ENCODE assay signal across 27 cellular contexts in the genomic region with DNA sequence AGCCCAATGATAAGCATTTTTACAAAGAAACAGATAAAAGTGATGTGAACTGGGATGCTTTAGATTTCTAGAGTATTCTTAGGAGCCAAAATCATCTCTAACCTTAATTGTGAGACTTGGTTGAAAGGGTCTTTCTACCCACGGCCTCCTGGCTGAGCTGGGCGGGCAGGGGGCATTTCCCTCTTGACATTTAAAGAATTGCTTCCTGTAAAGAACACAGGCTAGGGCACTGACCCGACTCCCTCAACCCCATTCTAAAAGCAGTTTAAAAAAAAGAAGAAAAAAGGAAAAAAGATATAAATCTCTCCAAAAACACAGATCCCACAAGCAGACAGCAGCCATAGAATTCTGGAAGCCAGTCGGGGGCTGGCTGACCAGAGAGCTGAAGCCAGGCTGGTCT.
DNase-seq lines count a peak whose midpoint lies in the region; ATAC-seq, FAIRE-seq and TF ChIP-seq lines count a peak whose summit lies in the region.
"Had no signal": no experiment of that assay in that cellular context is flagged by ENCODE, and none has a peak within 500 bp of the region (broad histone marks: within the 10 kb centered on the region; RNA-seq: fewer than 3 reads in every experiment).

No MANE protein-coding gene starts in this region.

- H4K20me1 ChIP-seq in BLaER1 (peaks cover 87% of the 10 kb centered on the region), K562 (replicated peaks; ENCODE audit: control insufficient read depth, insufficient read depth, low read length) (peaks cover 15% of the 10 kb centered on the region; the same call in 1 of the 2 replicates)

- WGBS in K562 (ENCODE audit: insufficient coverage, low coverage, missing lambda C conversion rate), result 65% methylated on average over 3 of the region's 4 CpGs
- WGBS in mesendoderm (ENCODE audit: extremely low coverage, insufficient coverage, low lambda C conversion rate), result no CpG with 5 or more reads among the region's 4 CpGs
- WGBS in sigmoid colon, 2 donors, result 58 to 79% methylated on average over 4 of the region's 4 CpGs

- H3K27me3 ChIP-seq in BLaER1, result no peaks in the 10 kb centered on the region
- no peaks in the 10 kb centered on the region for H3K27me3 ChIP-seq in K562 (ENCODE audit: control insufficient read depth in 2 of 2, insufficient read depth in 2 of 2, low read length in 2 of 2)
- no peaks in the 10 kb centered on the region for H3K27me3 ChIP-seq in mesendoderm (ENCODE audit: insufficient read depth, low read length, poor library complexity)
- no peaks in the 10 kb centered on the region for H3K27me3 ChIP-seq in sigmoid colon
- H3K27me3 ChIP-seq: MG63, upper lobe of left lung had no signal

- H2BK15ac ChIP-seq in mesendoderm (replicated peaks; ENCODE audit: low read depth), result no peak overlapping the region

- H3K9me1 ChIP-seq in K562 (ENCODE audit: control insufficient read depth, insufficient read depth, low read length), result peaks cover 2% of the 10 kb centered on the region

- POLR2A ChIA-PET in K562 (lab: Yijun Ruan, JAX), result interaction anchor here (1.0 to 1.2 kb wide), 2 partner anchors 14 to 189 kb away, joined by 3 read pairs; partner anchors contain the start of gene HDAC4

- H3K79me1 ChIP-seq in mesendoderm (ENCODE audit: low read length), result peaks cover 17% of the 10 kb centered on the region

- FAIRE-seq in K562 (lab: Jason Lieb, UNC), result no peak
- FAIRE-seq: astrocyte had no signal

- no peak overlapping the region for H3K18ac ChIP-seq in mesendoderm (ENCODE audit: low read length)

- no peak overlapping the region for H3K4me3 ChIP-seq in BLaER1
- H3K4me3 ChIP-seq in K562, result no peak overlapping the region
- no peak overlapping the region for H3K4me3 ChIP-seq in mesendoderm (ENCODE audit: low read length)
- H3K4me3 ChIP-seq in sigmoid colon, result no peak overlapping the region
- H3K4me3 ChIP-seq: MG63, skin epidermis, upper lobe of left lung had no signal

- no peak overlapping the region for H2AFZ ChIP-seq in K562 (ENCODE audit: low read depth, low read length)

- peaks cover 13% of the 10 kb centered on the region for H3K79me2 ChIP-seq in K562 (ENCODE audit: control insufficient read depth, insufficient read depth, low read length)
- peaks cover 5% of the 10 kb centered on the region for H3K79me2 ChIP-seq in mesendoderm (ENCODE audit: control insufficient read depth, insufficient read depth, low read length)

- H4K8ac ChIP-seq in mesendoderm (ENCODE audit: low read depth, low read length), result no peak overlapping the region

- TF ChIP-seq EP300 in K562 (IDR thresholded peaks at IDR 0.05; ENCODE audit: low read length) (no peak), sigmoid colon (IDR thresholded peaks at IDR 0.05) (no peak)

- H3K23ac ChIP-seq in mesendoderm (ENCODE audit: low read length), result peak overlapping the region; percentile 95

- CTCF ChIA-PET in K562 (lab: Yijun Ruan, JAX; ENCODE audit: low intra/inter-chr PET ratio), result no interaction called here

- no peak for DNase-seq in K562 (ENCODE audit: extremely low read depth in 1 of 4, low spot score in 3 of 4)
- no peak for DNase-seq in mesendoderm
- no peak for DNase-seq in sigmoid colon
- no peak for DNase-seq in putamen (ENCODE audit: low spot score)
- DNase-seq in DMS53 treated with DMSO at 0.1 percent for 48 hours (lab: John Stamatoyannopoulos, UW; ENCODE audit: unreplicated experiment), result no peak
- no peak for DNase-seq in NCI-H2171 (lab: John Stamatoyannopoulos, UW)
- DNase-seq: activated CD8-positive, alpha-beta T cell treated with anti-CD3 and anti-CD28 coated beads for 36 hours; activated naive CD4-positive, alpha-beta T cell treated with Interleukin-2 at 50 U/mL for 16 hours; activated T-cell treated with anti-CD3 and anti-CD28 coated beads for 4 hours; cerebellar nuclear complex; EL; H7; left cardiac atrium; MG63; midbrain; NCI-H1417 treated with DMSO at 0.1 percent for 48 hours; NCI-H510A; SIG-M5; stimulated activated CD4-positive, alpha-beta T cell treated with anti-CD3 and anti-CD28 coated beads, Interleukin-1b, Interleukin-23, amount 100 ng/mL, for 48 hours had no signal

- in situ Hi-C loops in K562 (cut with MboI), result no loop called here

- H4K5ac ChIP-seq in mesendoderm (ENCODE audit: low read length), result no peak overlapping the region

- peaks cover 54% of the 10 kb centered on the region for H3K4me1 ChIP-seq in BLaER1
- peaks cover 20 to 33% of the 10 kb centered on the region in 2 experiments; a peak in 4 of 5 replicates for H3K4me1 ChIP-seq in K562 (replicated peaks in 1 of 2; ENCODE audit: control insufficient read depth in 2 of 2, insufficient read depth in 2 of 2, low read length in 2 of 2)
- peaks cover 20% of the 10 kb centered on the region for H3K4me1 ChIP-seq in mesendoderm (ENCODE audit: control insufficient read depth, low read depth, low read length)
- peaks cover 0 to 91% (median 68%) of the 10 kb centered on the region in 4 donors for H3K4me1 ChIP-seq in sigmoid colon

- H2BK120ac ChIP-seq in mesendoderm (ENCODE audit: low read depth, low read length), result no peak overlapping the region

- no TSS peak for BruUV-seq in K562 (replicated peaks; lab: Mats Ljungman, UMichigan)

- no peak for TF ChIP-seq POLR2A in K562 (conservative IDR thresholded peaks at IDR 0.05)
- TF ChIP-seq POLR2A in sigmoid colon (IDR thresholded peaks at IDR 0.05), result no peak

- H3K9me3 ChIP-seq in BLaER1, result no peaks in the 10 kb centered on the region
- H3K9me3 ChIP-seq in K562 (replicated peaks; ENCODE audit: control insufficient read depth, insufficient read depth, low read depth, low read length), result no peaks in the 10 kb centered on the region
- no peaks in the 10 kb centered on the region for H3K9me3 ChIP-seq in sigmoid colon
- H3K9me3 ChIP-seq: MG63, upper lobe of left lung had no signal

- peak overlapping the region; percentile 37 for H3K4me2 ChIP-seq in BLaER1
- H3K4me2 ChIP-seq in K562 (ENCODE audit: insufficient read depth, low read length), result peak overlapping the region; percentile 52; the same call in 1 of the 2 replicates
- no peak overlapping the region for H3K4me2 ChIP-seq in mesendoderm (ENCODE audit: low read length)

- no peak overlapping the region for H2AK5ac ChIP-seq in mesendoderm (ENCODE audit: low read length)

- intact Hi-C loops in K562 (cut with micrococcal nuclease), result no loop called here
- intact Hi-C loops in sigmoid colon (cut with DNase I), result no loop called here

- ATAC-seq in K562 (no peak), HG03565 (IDR thresholded peaks at IDR 0.05; ENCODE audit: unreplicated experiment) (no peak)
- ATAC-seq: activated CD4-positive, CD25-positive, alpha-beta regulatory T cell treated with anti-CD3 and anti-CD28 coated beads, Interleukin-2, amount 50 U/mL, for 24 hours; activated CD8-positive, alpha-beta T cell treated with anti-CD3 and anti-CD28 coated beads for 36 hours; Panc1; stimulated activated memory B cell treated with anti-CD40 and anti-IgM and Interleukin-4, amounts not matched to agents 10 μg/mL and 1 μg/mL and 100 μg/mL, for 72 hours had no signal

- no peak overlapping the region for H2BK5ac ChIP-seq in mesendoderm (ENCODE audit: low read length)

- no peak for TF ChIP-seq RAD21 in K562 (CRISPR knock-in tag; conservative IDR thresholded peaks at IDR 0.05 in 1 of 2, IDR thresholded peaks at IDR 0.05 in 1 of 2)

- H3K27ac ChIP-seq in BLaER1 (no peak overlapping the region), K562 (ENCODE audit: extremely low read depth, low read depth, low read length) (no peak overlapping the region), mesendoderm (ENCODE audit: low read depth, low read length) (no peak overlapping the region), sigmoid colon (peak overlapping the region; percentile 10 to 70 (median 46))
- H3K27ac ChIP-seq: upper lobe of left lung had no signal

- TF ChIP-seq CTCF in K562 (IDR thresholded peaks at IDR 0.05 in 2 of 3, conservative IDR thresholded peaks at IDR 0.05 in 1 of 3; ENCODE audit: insufficient read depth in 2 of 3, low read depth in 1 of 3, low read length in 3 of 3) (no peak), sigmoid colon (IDR thresholded peaks at IDR 0.05) (no peak)

- no peak overlapping the region for H3K56ac ChIP-seq in mesendoderm (ENCODE audit: low read length)

- H3K4ac ChIP-seq in mesendoderm (ENCODE audit: low read depth, low read length), result no peak overlapping the region

- H3K36me3 ChIP-seq in BLaER1 (peaks cover 7% of the 10 kb centered on the region; the same call in 1 of the 2 replicates), K562 (ENCODE audit: control insufficient read depth, insufficient read depth, low read length) (no peaks in the 10 kb centered on the region), mesendoderm (ENCODE audit: control insufficient read depth, insufficient read depth, low read length) (no peaks in the 10 kb centered on the region), sigmoid colon (no peaks in the 10 kb centered on the region)
- H3K36me3 ChIP-seq: MG63, upper lobe of left lung had no signal

- H3K9ac ChIP-seq in BLaER1, result no peak overlapping the region; the same call in 1 of the 2 replicates
- H3K9ac ChIP-seq in K562 (ENCODE audit: insufficient read depth in 1 of 2, low read depth in 2 of 2, low read length in 2 of 2), result no peak overlapping the region
- H3K9ac ChIP-seq in mesendoderm (ENCODE audit: low read length), result no peak overlapping the region

TF ChIP-seq in K562, 482 proteins besides CTCF, POLR2A, EP300 and RAD21 (continues in another document):
- no peak for TF ChIP-seq ZNF639 (CRISPR knock-in tag; conservative IDR thresholded peaks at IDR 0.05 in 1 of 2, IDR thresholded peaks at IDR 0.05 in 1 of 2)
- no peak for TF ChIP-seq ZNF263 (CRISPR knock-in tag; IDR thresholded peaks at IDR 0.05; ENCODE audit: borderline replicate concordance)
- no peak for TF ChIP-seq RBM15 (IDR thresholded peaks at IDR 0.05; ENCODE audit: insufficient read depth, low read length)
- TF ChIP-seq SAFB (IDR thresholded peaks at IDR 0.05; ENCODE audit: borderline replicate concordance, low read depth, low read length), result no peak
- no peak for TF ChIP-seq FOXJ2 (tag; IDR thresholded peaks at IDR 0.05)

Comparison
In these comparisons a context has a peak if more than half of its experiments do, and no peak if none do; other contexts are left out.
1. H3K27ac ChIP-seq: peak in sigmoid colon (4 of 4); none in BLaER1 (single experiment), K562 (single experiment) and mesendoderm (single experiment).